8 cellular contexts compared by ENCODE assay signal in the genomic region with DNA sequence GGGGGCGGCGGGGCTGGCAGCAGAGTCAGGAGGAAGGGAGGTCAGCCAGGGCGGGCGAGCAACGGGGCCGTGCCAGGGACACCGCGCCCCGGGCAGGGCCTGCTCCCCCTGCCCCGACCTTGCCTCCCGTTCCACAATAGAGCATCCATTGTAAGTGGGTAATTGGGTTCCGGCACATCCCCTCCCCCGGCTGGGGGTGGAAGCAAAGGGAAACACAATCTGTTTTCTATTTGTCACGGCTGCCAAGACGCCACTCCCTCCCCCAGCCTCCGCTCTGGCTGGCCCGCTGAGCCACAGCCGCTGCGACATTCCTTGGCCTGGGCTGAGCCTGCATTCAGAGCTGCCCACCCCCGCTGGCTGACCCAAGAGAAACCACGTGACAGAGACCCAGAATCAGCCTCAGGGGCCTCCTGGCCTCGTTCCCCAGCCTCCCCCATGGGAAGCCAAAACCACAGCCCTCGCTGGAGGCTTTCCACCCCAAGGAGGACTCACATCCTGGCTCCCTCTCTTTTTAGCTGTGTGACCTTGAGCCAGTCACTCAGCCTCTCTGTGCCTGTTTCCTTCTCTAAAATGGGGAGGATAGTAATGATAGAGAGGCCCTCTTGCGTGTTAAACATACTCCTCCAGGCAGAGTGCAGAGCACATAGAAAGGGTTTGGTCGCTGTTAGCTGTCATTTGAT.
DNase-seq lines count a peak whose midpoint lies in the region; ATAC-seq lines count a peak whose summit lies in the region.

No MANE protein-coding gene starts in this region.

- peaks cover 18% of the 10 kb centered on the region for H3K4me1 Mint-ChIP-seq in activated naive CD4-positive, alpha-beta T cell treated with anti-CD3 and anti-CD28 coated beads, Interleukin-2, amount 50 U/mL, for 24 hours

- H2BK120ac ChIP-seq in neuronal stem cell (ENCODE audit: low read depth, low read length) = no peak overlapping the region

- H2AK5ac ChIP-seq in neuronal stem cell (ENCODE audit: low read depth, low read length) = no peak overlapping the region

- no peak overlapping the region for H4K91ac ChIP-seq in neuronal stem cell (ENCODE audit: low read depth, low read length, poor library complexity)

- no peak overlapping the region for H3K4ac ChIP-seq in neuronal stem cell (ENCODE audit: low read length)

- H3K4me2 ChIP-seq in GM23248 (ENCODE audit: unreplicated experiment) (peak overlapping the region; percentile 43), neuronal stem cell (ENCODE audit: insufficient read depth, low read length, poor library complexity, severe bottlenecking) (no peak overlapping the region)

- no peaks in the 10 kb centered on the region for H3K36me3 ChIP-seq in GM23248 (ENCODE audit: low read depth)
- H3K36me3 ChIP-seq in neuronal stem cell (replicated peaks in 1 of 2; ENCODE audit: control insufficient read depth in 2 of 2, insufficient read depth in 2 of 2, low read length in 2 of 2) = no peaks in the 10 kb centered on the region

- H2BK12ac ChIP-seq in neuronal stem cell (ENCODE audit: low read length) = no peak overlapping the region

- H3K4me3 ChIP-seq in GM23248 = peak overlapping the region; percentile 29; the same call in 1 of the 2 replicates
- H3K4me3 ChIP-seq in neuronal stem cell (ENCODE audit: low read length in 2 of 2) = peak overlapping the region in 1 of 2 donors; percentile 27

- H3K27me3 Mint-ChIP-seq in activated naive CD4-positive, alpha-beta T cell treated with anti-CD3 and anti-CD28 coated beads, Interleukin-2, amount 50 U/mL, for 24 hours = peaks cover 2% of the 10 kb centered on the region

- peaks cover 22% of the 10 kb centered on the region for H3F3A ChIP-seq in GM23248 (ENCODE audit: insufficient read depth)

- H3K23ac ChIP-seq in neuronal stem cell (ENCODE audit: low read depth, low read length, poor library complexity) = no peak overlapping the region

- H3K27ac Mint-ChIP-seq in activated naive CD4-positive, alpha-beta T cell treated with anti-CD3 and anti-CD28 coated beads, Interleukin-2, amount 50 U/mL, for 24 hours = no peak overlapping the region

- H3K4me1 ChIP-seq in GM23248 (ENCODE audit: insufficient read depth) (peaks cover 22% of the 10 kb centered on the region), neuronal stem cell (ENCODE audit: control insufficient read depth in 2 of 2, insufficient read depth in 1 of 2, low read depth in 1 of 2, low read length in 2 of 2) (peaks cover 9 to 20% of the 10 kb centered on the region in 2 donors)

- peak overlapping the region; percentile 42 for H3K4me3 Mint-ChIP-seq in activated naive CD4-positive, alpha-beta T cell treated with anti-CD3 and anti-CD28 coated beads, Interleukin-2, amount 50 U/mL, for 24 hours

- peak overlapping the region; percentile 78 for H3K18ac ChIP-seq in neuronal stem cell (ENCODE audit: low read length)

- H3K9ac ChIP-seq in GM23248 (peak overlapping the region; percentile 52), neuronal stem cell (ENCODE audit: low read depth, low read length, poor library complexity) (no peak overlapping the region)

- no peak overlapping the region for H3K14ac ChIP-seq in neuronal stem cell (ENCODE audit: low read length)

- H2BK5ac ChIP-seq in neuronal stem cell (ENCODE audit: low read length) = no peak overlapping the region

- H3K79me2 ChIP-seq in GM23248 (ENCODE audit: insufficient read depth) = no peaks in the 10 kb centered on the region

- H3K79me1 ChIP-seq in neuronal stem cell (ENCODE audit: low read depth, low read length) = no peaks in the 10 kb centered on the region

- H2AFZ ChIP-seq in GM23248 = peak overlapping the region; percentile 66
- H2AFZ ChIP-seq in neuronal stem cell (ENCODE audit: low read length) = peak overlapping the region; percentile 87

- H3K9me2 ChIP-seq in GM23248 (ENCODE audit: insufficient read depth) = no peaks in the 10 kb centered on the region

- no peaks in the 10 kb centered on the region for H3K36me3 Mint-ChIP-seq in activated naive CD4-positive, alpha-beta T cell treated with anti-CD3 and anti-CD28 coated beads, Interleukin-2, amount 50 U/mL, for 24 hours

- 4 to 5% methylated on average over 18 to 20 of the region's 25 CpGs for WGBS in GM23248 (ENCODE audit: low coverage in 1 of 2, low lambda C conversion rate in 2 of 2, missing lambda C conversion rate in 2 of 2), 2 experiments
- no CpG with 5 or more reads among the region's 25 CpGs for whole genome bisulfite sequencing in neuronal stem cell (ENCODE audit: extremely low coverage in 2 of 2, insufficient read length in 2 of 2, insufficient replicate concordance in 1 of 2), 2 donors

- no peaks in the 10 kb centered on the region for H4K20me1 ChIP-seq in GM23248 (ENCODE audit: insufficient read depth)

- H2BK15ac ChIP-seq in neuronal stem cell (ENCODE audit: low read length) = peak overlapping the region; percentile 40

- no peak overlapping the region for H4K8ac ChIP-seq in neuronal stem cell (ENCODE audit: low read depth, low read length)

- in situ Hi-C loops in GM23248 (cut with MboI) = no loop called here

- DNase-seq in AG08395 (ENCODE audit: low spot score) = peak; percentile 97
- DNase-seq in GM23248 = peak; percentile 97
- DNase-seq in NCI-H345 (lab: John Stamatoyannopoulos, UW) = peak; percentile 66
- peak; percentile 87 for DNase-seq in glomerular visceral epithelial cell (ENCODE audit: extremely low spot score)
- DNase-seq in neuronal stem cell (ENCODE audit: low spot score) = peak; percentile 84
- no peak for DNase-seq in SIG-M5 treated with dmso at 0.1 percent for 504 hours (lab: John Stamatoyannopoulos, UW; ENCODE audit: unreplicated experiment)

- H3K9me3 Mint-ChIP-seq in activated naive CD4-positive, alpha-beta T cell treated with anti-CD3 and anti-CD28 coated beads, Interleukin-2, amount 50 U/mL, for 24 hours = no peaks in the 10 kb centered on the region

- H3K9me3 ChIP-seq in GM23248 (ENCODE audit: low read depth) (no peaks in the 10 kb centered on the region), neuronal stem cell (replicated peaks in 1 of 2; ENCODE audit: control insufficient read depth in 2 of 2, insufficient read depth in 1 of 2, low read depth in 1 of 2, low read length in 2 of 2) (no peaks in the 10 kb centered on the region)

- H3K27me3 ChIP-seq in GM23248 (replicated peaks; ENCODE audit: insufficient read depth) (no peaks in the 10 kb centered on the region), neuronal stem cell (ENCODE audit: control insufficient read depth in 3 of 3, insufficient read depth in 3 of 3, low read depth in 1 of 3, low read length in 3 of 3) (no peaks in the 10 kb centered on the region)

- ATAC-seq in HG03025 (IDR thresholded peaks at IDR 0.05; ENCODE audit: low FRiP score, unreplicated experiment) = no peak

- H3K27ac ChIP-seq in GM23248 = peak overlapping the region; percentile 67
- peak overlapping the region; percentile 74 for H3K27ac ChIP-seq in neuronal stem cell (replicated peaks; ENCODE audit: low read length)
